In genomic region chr5:135141303-135142268, GRCh38 we compare ENCODE assay signal across 12 cellular contexts.
DNase-seq lines count a peak whose midpoint lies in the region; ATAC-seq and TF ChIP-seq lines count a peak whose summit lies in the region.
"Had no signal": no experiment of that assay in that cellular context is flagged by ENCODE, and none has a peak within 500 bp of the region (broad histone marks: within the 10 kb centered on the region; RNA-seq: fewer than 3 reads in every experiment).

No MANE protein-coding gene starts in this region.

- intact Hi-C loops in Caco-2 (cut with micrococcal nuclease; ENCODE audit: unreplicated experiment) (no loop called here), ovary (cut with DNase I) (no loop called here)

- DNase-seq in Caco-2, result peak; percentile 21 to 58
- peak; percentile 62 for DNase-seq in HT-29 (ENCODE audit: low spot score)
- peak; percentile 84 for DNase-seq in SHP77 treated with DMSO at 0.1 percent for 48 hours (lab: John Stamatoyannopoulos, UW)
- DNase-seq in mucosa of gallbladder (ENCODE audit: low spot score), result peak; percentile 70
- DNase-seq in ACHN, result no peak
- no peak for DNase-seq in ovary
- DNase-seq: effector CD4-positive, alpha-beta T cell; upper lobe of right lung had no signal

- H3K36me3 ChIP-seq in Caco-2 (ENCODE audit: control insufficient read depth, insufficient read depth, low read length), result no peaks in the 10 kb centered on the region; the same call in 1 of the 2 replicates
- H3K36me3 ChIP-seq in ovary, result no peaks in the 10 kb centered on the region
- H3K36me3 ChIP-seq: adrenal gland, upper lobe of right lung had no signal

- H3K27ac ChIP-seq in ovary, result no peak overlapping the region
- H3K27ac ChIP-seq: upper lobe of right lung had no signal

- H3K9me3 ChIP-seq in Caco-2 (no peaks in the 10 kb centered on the region), ovary (no peaks in the 10 kb centered on the region)
- H3K9me3 ChIP-seq: adrenal gland, upper lobe of right lung had no signal

- no peak for TF ChIP-seq CTCF in Caco-2 (IDR thresholded peaks at IDR 0.05; ENCODE audit: insufficient read depth in 1 of 2, low read depth in 1 of 2, low read length in 1 of 2, severe bottlenecking in 1 of 2, unreplicated experiment in 1 of 2)
- TF ChIP-seq CTCF in ovary (IDR thresholded peaks at IDR 0.05), result no peak

- H3K36me3 Mint-ChIP-seq in Caco-2 (ENCODE audit: insufficient read depth, unreplicated experiment), result peaks cover 5% of the 10 kb centered on the region

- H3K4me1 Mint-ChIP-seq in Caco-2 (ENCODE audit: low read depth, unreplicated experiment), result peaks cover 36% of the 10 kb centered on the region

- peak overlapping the region; percentile 75 for H3K27ac Mint-ChIP-seq in Caco-2 (ENCODE audit: unreplicated experiment)
- H3K27ac Mint-ChIP-seq: T-helper 2 cell treated with Interferon-gamma antibody and Interleukin-4, amounts not matched to agents 5 μg/mL and 100 μg/mL, for 36 hours had no signal

- no peaks in the 10 kb centered on the region for H3K27me3 Mint-ChIP-seq in Caco-2 (ENCODE audit: insufficient read depth, unreplicated experiment)

- POLR2A ChIA-PET in Caco-2 (lab: Charles Lee), result no interaction called here

- WGBS in ovary, 3 donors, result 88 to 90% (median 90%) methylated on average over 13 of the region's 13 CpGs

- BruUV-seq in Caco-2 (replicated peaks; lab: Mats Ljungman, UMichigan), result no TSS peak

- H3K4me3 Mint-ChIP-seq in Caco-2 (ENCODE audit: unreplicated experiment), result no peak overlapping the region
- H3K4me3 Mint-ChIP-seq: T-helper 2 cell treated with Interferon-gamma antibody and Interleukin-4, amounts not matched to agents 5 μg/mL and 100 μg/mL, for 36 hours had no signal

- H3K4me1 ChIP-seq in Caco-2 (peaks cover 67% of the 10 kb centered on the region), ovary (ENCODE audit: insufficient read depth) (no peaks in the 10 kb centered on the region)
- H3K4me1 ChIP-seq: adrenal gland had no signal

- peaks cover 11% of the 10 kb centered on the region for H3K9me3 Mint-ChIP-seq in Caco-2 (ENCODE audit: unreplicated experiment)
- H3K9me3 Mint-ChIP-seq: T-helper 2 cell treated with Interferon-gamma antibody and Interleukin-4, amounts not matched to agents 5 μg/mL and 100 μg/mL, for 36 hours had no signal

- in situ Hi-C loops in ACHN (cut with HindIII; ENCODE audit: low pct_ligation_motif_present, low pct_unique_long_range_greater_than_20kb, low sequenced_read_pairs), result no loop called here

- ATAC-seq in HG02973 (IDR thresholded peaks at IDR 0.05; ENCODE audit: unreplicated experiment), result no peak
- no peak for ATAC-seq in HG02798 (IDR thresholded peaks at IDR 0.05; ENCODE audit: poor library complexity, unreplicated experiment)

- no peak for TF ChIP-seq POLR2A in ovary (IDR thresholded peaks at IDR 0.05)

- TF ChIP-seq EP300 in ovary (IDR thresholded peaks at IDR 0.05), result no peak

- H3K27me3 ChIP-seq in Caco-2 (replicated peaks; ENCODE audit: control insufficient read depth, insufficient read depth, low read length), result no peaks in the 10 kb centered on the region
- H3K27me3 ChIP-seq in ovary, result no peaks in the 10 kb centered on the region
- H3K27me3 ChIP-seq: adrenal gland, upper lobe of right lung had no signal

- H3K4me3 ChIP-seq in Caco-2 (ENCODE audit: low read depth, low read length), result no peak overlapping the region
- H3K4me3 ChIP-seq in ovary, result no peak overlapping the region
- H3K4me3 ChIP-seq: adrenal gland, upper lobe of right lung had no signal

- CTCF ChIA-PET in Caco-2 (lab: Charles Lee), result no interaction called here

Comparison
In these comparisons a context has a peak if more than half of its experiments do, and no peak if none do; other contexts are left out.
1. DNase-seq: peak in Caco-2 (2 of 2), HT-29 (single experiment), SHP77 treated with DMSO at 0.1 percent for 48 hours (single experiment) and mucosa of gallbladder (single experiment); none in ACHN (single experiment) and ovary (0 of 5).